13 cellular contexts compared by ENCODE assay signal in the genomic region with DNA sequence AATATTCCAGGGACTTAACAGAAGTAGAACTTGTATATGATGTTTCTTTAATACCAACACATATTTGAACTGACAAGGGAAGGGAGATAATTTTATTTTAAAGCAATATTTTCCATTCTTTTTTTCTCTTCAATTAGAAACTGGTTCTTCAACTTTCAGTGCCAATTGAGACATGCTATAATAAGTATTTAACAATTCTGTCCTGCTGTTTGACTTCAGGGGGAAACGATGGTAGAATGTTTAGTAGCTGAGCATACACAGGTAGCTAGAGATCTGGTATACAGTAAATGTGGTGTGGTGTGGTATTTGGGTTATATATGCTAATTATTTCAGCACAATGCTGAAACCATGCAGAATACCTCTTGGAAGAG.
DNase-seq lines count a peak whose midpoint lies in the region; ATAC-seq and TF ChIP-seq lines count a peak whose summit lies in the region.
"Had no signal": no experiment of that assay in that cellular context is flagged by ENCODE, and none has a peak within 500 bp of the region (broad histone marks: within the 10 kb centered on the region; RNA-seq: fewer than 3 reads in every experiment).

No MANE protein-coding gene starts in this region.

- no peaks in the 10 kb centered on the region for H3K9me3 Mint-ChIP-seq in WTC11
- no peaks in the 10 kb centered on the region for H3K9me3 Mint-ChIP-seq in nephron
- H3K9me3 Mint-ChIP-seq in activated T-helper 1 cell treated with anti-CD3 and anti-CD28 coated beads, Interleukin-12 subunit alpha, Interleukin-12 subunit beta, Interleukin-2, Interleukin-4 antibody, amounts not matched to agents 30 ng/mL and 10 ng/mL and 1 ng/mL, durations not matched to agents 14 hours and 24 hours and 36 hours, result no peaks in the 10 kb centered on the region

- H3K27me3 Mint-ChIP-seq in WTC11 (ENCODE audit: low read depth), result no peaks in the 10 kb centered on the region
- no peaks in the 10 kb centered on the region for H3K27me3 Mint-ChIP-seq in nephron (ENCODE audit: low read depth)
- no peaks in the 10 kb centered on the region for H3K27me3 Mint-ChIP-seq in activated T-helper 1 cell treated with anti-CD3 and anti-CD28 coated beads, Interleukin-12 subunit alpha, Interleukin-12 subunit beta, Interleukin-2, Interleukin-4 antibody, amounts not matched to agents 30 ng/mL and 10 ng/mL and 1 ng/mL, durations not matched to agents 14 hours and 24 hours and 36 hours (ENCODE audit: insufficient read depth)

- no peak overlapping the region for H3K4me3 Mint-ChIP-seq in WTC11
- no peak overlapping the region for H3K4me3 Mint-ChIP-seq in nephron
- no peak overlapping the region for H3K4me3 Mint-ChIP-seq in activated T-helper 1 cell treated with anti-CD3 and anti-CD28 coated beads, Interleukin-12 subunit alpha, Interleukin-12 subunit beta, Interleukin-2, Interleukin-4 antibody, amounts not matched to agents 30 ng/mL and 10 ng/mL and 1 ng/mL, durations not matched to agents 14 hours and 24 hours and 36 hours

- H3K27ac Mint-ChIP-seq in WTC11 (peak overlapping the region; percentile 75), nephron (peak overlapping the region; percentile 31 to 87 (median 69))
- H3K27ac Mint-ChIP-seq in activated T-helper 1 cell treated with anti-CD3 and anti-CD28 coated beads, Interleukin-12 subunit alpha, Interleukin-12 subunit beta, Interleukin-2, Interleukin-4 antibody, amounts not matched to agents 30 ng/mL and 10 ng/mL and 1 ng/mL, durations not matched to agents 14 hours and 24 hours and 36 hours, result no peak overlapping the region

- H3K4me1 Mint-ChIP-seq in WTC11, result peaks cover 69% of the 10 kb centered on the region
- H3K4me1 Mint-ChIP-seq in nephron, result peaks cover 34% of the 10 kb centered on the region
- peaks cover 40% of the 10 kb centered on the region for H3K4me1 Mint-ChIP-seq in activated T-helper 1 cell treated with anti-CD3 and anti-CD28 coated beads, Interleukin-12 subunit alpha, Interleukin-12 subunit beta, Interleukin-2, Interleukin-4 antibody, amounts not matched to agents 30 ng/mL and 10 ng/mL and 1 ng/mL, durations not matched to agents 14 hours and 24 hours and 36 hours (ENCODE audit: low read depth)

- H3K27ac ChIP-seq in C4-2B, result peak overlapping the region; percentile 86; the same call in 1 of the 2 replicates
- H3K27ac ChIP-seq: SJSA1 had no signal

- H3K36me3 Mint-ChIP-seq in WTC11 (peaks cover 5% of the 10 kb centered on the region; the same call in 1 of the 2 replicates), nephron (ENCODE audit: low read depth) (peaks cover 22% of the 10 kb centered on the region)
- peaks cover 17% of the 10 kb centered on the region for H3K36me3 Mint-ChIP-seq in activated T-helper 1 cell treated with anti-CD3 and anti-CD28 coated beads, Interleukin-12 subunit alpha, Interleukin-12 subunit beta, Interleukin-2, Interleukin-4 antibody, amounts not matched to agents 30 ng/mL and 10 ng/mL and 1 ng/mL, durations not matched to agents 14 hours and 24 hours and 36 hours (ENCODE audit: low read depth)

- CTCF ChIA-PET in WTC11 (lab: Charles Lee), result interaction anchor here (0.7 to 4.0 kb wide), 8 partner anchors 9 to 81 kb away, joined by 3 to 24 read pairs (median 4); no protein-coding TSS in a partner anchor

- DNase-seq in NCI-H1048 (lab: John Stamatoyannopoulos, UW) (peak; percentile 73), WTC11 (ENCODE audit: low spot score) (no peak), DMS 273 treated with DMSO at 0.1 percent for 48 hours (lab: John Stamatoyannopoulos, UW) (no peak), NCI-H2107 treated with DMSO at 0.1 percent for 48 hours (lab: John Stamatoyannopoulos, UW; ENCODE audit: unreplicated experiment) (no peak)
- no peak for DNase-seq in stimulated activated CD4-positive, alpha-beta T cell treated with anti-CD3 and anti-CD28 coated beads, Interleukin-2, amount 100 ng/mL, for 48 hours
- DNase-seq in activated T-helper 1 cell treated with anti-CD3 and anti-CD28 coated beads, Interleukin-12 subunit alpha, Interleukin-12 subunit beta, Interleukin-2, Interleukin-4 antibody, amounts not matched to agents 30 ng/mL and 10 ng/mL and 1 ng/mL, durations not matched to agents 14 hours and 24 hours and 36 hours (ENCODE audit: low spot score), result no peak
- DNase-seq: activated CD4-positive, CD25-positive, alpha-beta regulatory T cell; AML-193; amniotic stem cell; KBM-7 had no signal

- TF ChIP-seq CTCF in C4-2B (conservative IDR thresholded peaks at IDR 0.05) (no peak), WTC11 (IDR thresholded peaks at IDR 0.05) (no peak), nephron (IDR thresholded peaks at IDR 0.05; ENCODE audit: unreplicated experiment in 3 of 3) (no peak)

- ATAC-seq in WTC11, result no peak

- POLR2A ChIA-PET in WTC11 (lab: Charles Lee), result interaction anchor here (1.2 to 1.4 kb wide), 3 partner anchors 9 to 52 kb away, joined by 3 read pairs; no protein-coding TSS in a partner anchor

- intact Hi-C loops in activated T-helper 1 cell treated with anti-CD3 and anti-CD28 coated beads, Interleukin-12 subunit alpha, Interleukin-12 subunit beta, Interleukin-2, Interleukin-4 antibody, amounts not matched to agents 30 ng/mL and 10 ng/mL and 1 ng/mL, durations not matched to agents 14 hours and 24 hours and 36 hours (cut with micrococcal nuclease), result no loop called here

TF ChIP-seq in WTC11, 78 proteins besides CTCF, POLR2A, EP300 and RAD21:
- no peak for TF ChIP-seq NR3C1 (CRISPR knock-in tag; conservative IDR thresholded peaks at IDR 0.05; ENCODE audit: low read depth)
- TF ChIP-seq, protein P1, sequence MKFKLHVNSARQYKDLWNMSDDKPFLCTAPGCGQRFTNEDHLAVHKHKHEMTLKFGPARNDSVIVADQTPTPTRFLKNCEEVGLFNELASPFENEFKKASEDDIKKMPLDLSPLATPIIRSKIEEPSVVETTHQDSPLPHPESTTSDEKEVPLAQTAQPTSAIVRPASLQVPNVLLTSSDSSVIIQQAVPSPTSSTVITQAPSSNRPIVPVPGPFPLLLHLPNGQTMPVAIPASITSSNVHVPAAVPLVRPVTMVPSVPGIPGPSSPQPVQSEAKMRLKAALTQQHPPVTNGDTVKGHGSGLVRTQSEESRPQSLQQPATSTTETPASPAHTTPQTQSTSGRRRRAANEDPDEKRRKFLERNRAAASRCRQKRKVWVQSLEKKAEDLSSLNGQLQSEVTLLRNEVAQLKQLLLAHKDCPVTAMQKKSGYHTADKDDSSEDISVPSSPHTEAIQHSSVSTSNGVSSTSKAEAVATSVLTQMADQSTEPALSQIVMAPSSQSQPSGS (CRISPR knock-in tag; IDR thresholded peaks at IDR 0.05; ENCODE audit: borderline replicate concordance, low read depth), result no peak
- TF ChIP-seq, protein P2, sequence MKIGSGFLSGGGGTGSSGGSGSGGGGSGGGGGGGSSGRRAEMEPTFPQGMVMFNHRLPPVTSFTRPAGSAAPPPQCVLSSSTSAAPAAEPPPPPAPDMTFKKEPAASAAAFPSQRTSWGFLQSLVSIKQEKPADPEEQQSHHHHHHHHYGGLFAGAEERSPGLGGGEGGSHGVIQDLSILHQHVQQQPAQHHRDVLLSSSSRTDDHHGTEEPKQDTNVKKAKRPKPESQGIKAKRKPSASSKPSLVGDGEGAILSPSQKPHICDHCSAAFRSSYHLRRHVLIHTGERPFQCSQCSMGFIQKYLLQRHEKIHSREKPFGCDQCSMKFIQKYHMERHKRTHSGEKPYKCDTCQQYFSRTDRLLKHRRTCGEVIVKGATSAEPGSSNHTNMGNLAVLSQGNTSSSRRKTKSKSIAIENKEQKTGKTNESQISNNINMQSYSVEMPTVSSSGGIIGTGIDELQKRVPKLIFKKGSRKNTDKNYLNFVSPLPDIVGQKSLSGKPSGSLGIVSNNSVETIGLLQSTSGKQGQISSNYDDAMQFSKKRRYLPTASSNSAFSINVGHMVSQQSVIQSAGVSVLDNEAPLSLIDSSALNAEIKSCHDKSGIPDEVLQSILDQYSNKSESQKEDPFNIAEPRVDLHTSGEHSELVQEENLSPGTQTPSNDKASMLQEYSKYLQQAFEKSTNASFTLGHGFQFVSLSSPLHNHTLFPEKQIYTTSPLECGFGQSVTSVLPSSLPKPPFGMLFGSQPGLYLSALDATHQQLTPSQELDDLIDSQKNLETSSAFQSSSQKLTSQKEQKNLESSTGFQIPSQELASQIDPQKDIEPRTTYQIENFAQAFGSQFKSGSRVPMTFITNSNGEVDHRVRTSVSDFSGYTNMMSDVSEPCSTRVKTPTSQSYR (CRISPR knock-in tag; IDR thresholded peaks at IDR 0.05), result no peak
